ENCODE assay signal across 17 cellular contexts in genomic region chr15:77075528-77075927, GRCh38. TPM values are rescaled to one million over a fixed set of nuclear protein-coding genes. Genes with fewer than 3 reads are reported as not detected.
DNase-seq lines count a peak whose midpoint lies in the region; ATAC-seq, FAIRE-seq and TF ChIP-seq lines count a peak whose summit lies in the region.
"Had no signal": no experiment of that assay in that cellular context is flagged by ENCODE, and none has a peak within 500 bp of the region (broad histone marks: within the 10 kb centered on the region; RNA-seq: fewer than 3 reads in every experiment).

No MANE protein-coding gene starts in this region.

- H3K4me3 ChIP-seq in SK-N-SH (ENCODE audit: low read depth in 2 of 2, low read length in 1 of 2), result no peak overlapping the region
- H3K4me3 ChIP-seq: breast epithelium, gastroesophageal sphincter, suprapubic skin had no signal

- H3K79me2 ChIP-seq in SK-N-SH (ENCODE audit: insufficient read depth), result no peaks in the 10 kb centered on the region

- POLR2A ChIA-PET in SK-N-SH (lab: Yijun Ruan, JAX), result no interaction called here

- no peak for ATAC-seq in HG02759 (IDR thresholded peaks at IDR 0.05; ENCODE audit: unreplicated experiment)
- ATAC-seq: gastroesophageal sphincter had no signal

- no peaks in the 10 kb centered on the region for H3K27me3 ChIP-seq in SK-N-SH (ENCODE audit: insufficient read depth)
- H3K27me3 ChIP-seq: breast epithelium, gastroesophageal sphincter, suprapubic skin had no signal

- WGBS in SK-N-SH (ENCODE audit: low lambda C conversion rate), result 64% methylated on average over 9 of the region's 9 CpGs

- CTCF ChIA-PET in SK-N-SH (lab: Yijun Ruan, JAX), result no interaction called here

- DNase-seq in EH (ENCODE audit: low read depth), result peak; percentile 60
- peak; percentile 47 for DNase-seq in RCC 7860 (ENCODE audit: low spot score)
- DNase-seq in cerebellar cortex (ENCODE audit: low spot score), result peak; percentile 27
- peak; percentile 79 for DNase-seq in pons (ENCODE audit: low spot score)
- DNase-seq in SK-N-DZ (ENCODE audit: low spot score), result no peak
- DNase-seq in DMS114 treated with DMSO at 0.1 percent for 48 hours (lab: John Stamatoyannopoulos, UW; ENCODE audit: unreplicated experiment), result no peak
- no peak for DNase-seq in SK-N-SH
- DNase-seq: activated CD4-positive, CD25-positive, alpha-beta regulatory T cell; activated gamma-delta T cell; effector memory CD4-positive, alpha-beta T cell; immature natural killer cell; MV-4-11 had no signal

- H3K4me1 ChIP-seq in SK-N-SH (ENCODE audit: control insufficient read depth in 1 of 2, insufficient read depth in 2 of 2, low read depth in 1 of 2, low read length in 1 of 2), result peaks cover 0 to 5% of the 10 kb centered on the region in 2 experiments; a peak in 1 of 4 replicates
- H3K4me1 ChIP-seq: breast epithelium had no signal

- FAIRE-seq in RCC 7860 (lab: Jason Lieb, UNC), result peak; percentile 63
- FAIRE-seq: GM12891 had no signal

- H3K9me2 ChIP-seq in SK-N-SH, result no peaks in the 10 kb centered on the region

- H2AFZ ChIP-seq in SK-N-SH (ENCODE audit: low read depth), result no peak overlapping the region

- no peak for TF ChIP-seq RAD21 in SK-N-SH (IDR thresholded peaks at IDR 0.05; ENCODE audit: low read length)

- no peaks in the 10 kb centered on the region for H3K9me3 ChIP-seq in SK-N-SH
- H3K9me3 ChIP-seq: breast epithelium, gastroesophageal sphincter, suprapubic skin had no signal

- H3F3A ChIP-seq in SK-N-SH (replicated peaks; ENCODE audit: insufficient read depth), result no peaks in the 10 kb centered on the region

- no peaks in the 10 kb centered on the region for H3K36me3 ChIP-seq in SK-N-SH (replicated peaks in 1 of 2; ENCODE audit: control insufficient read depth in 1 of 2, insufficient read depth in 2 of 2, low read length in 1 of 2)
- H3K36me3 ChIP-seq: breast epithelium, gastroesophageal sphincter, suprapubic skin had no signal

- no peak overlapping the region for H3K27ac ChIP-seq in SK-N-SH (ENCODE audit: low read depth in 2 of 2, low read length in 1 of 2)
- H3K27ac ChIP-seq: breast epithelium, gastroesophageal sphincter, suprapubic skin had no signal

- H3K9ac ChIP-seq in SK-N-SH, result no peak overlapping the region

- H4K20me1 ChIP-seq in SK-N-SH (ENCODE audit: insufficient read depth), result no peaks in the 10 kb centered on the region

- TF ChIP-seq CTCF in SK-N-SH (IDR thresholded peaks at IDR 0.05), result no peak

- no peak for TF ChIP-seq EP300 in SK-N-SH (IDR thresholded peaks at IDR 0.05; ENCODE audit: borderline replicate concordance in 1 of 2, low read depth in 1 of 2, low read length in 1 of 2)

- H3K4me2 ChIP-seq in SK-N-SH, result no peak overlapping the region

TF ChIP-seq in SK-N-SH, 30 proteins besides CTCF, POLR2A, EP300 and RAD21 (continues in another document):
- TF ChIP-seq MEF2A (IDR thresholded peaks at IDR 0.05; ENCODE audit: borderline replicate concordance, low read depth) (no peak), JUND (IDR thresholded peaks at IDR 0.05) (no peak), GATA2 (CRISPR knock-in tag; IDR thresholded peaks at IDR 0.05) (no peak), TEAD4 (IDR thresholded peaks at IDR 0.05; ENCODE audit: borderline replicate concordance, insufficient read depth) (no peak), SMC3 (IDR thresholded peaks at IDR 0.05; ENCODE audit: low read depth, low read length) (no peak), RXRA (IDR thresholded peaks at IDR 0.05; ENCODE audit: borderline replicate concordance, low read depth) (no peak), MXI1 (IDR thresholded peaks at IDR 0.05; ENCODE audit: low read depth, low read length) (no peak), FOXJ3 (CRISPR knock-in tag; IDR thresholded peaks at IDR 0.05) (no peak), TAF1 (IDR thresholded peaks at IDR 0.05; ENCODE audit: borderline replicate concordance, low read depth, low read length) (no peak), RFX5 (IDR thresholded peaks at IDR 0.05; ENCODE audit: low read length) (no peak), USF1 (IDR thresholded peaks at IDR 0.05; ENCODE audit: borderline replicate concordance, low read depth) (no peak), SIN3A (IDR thresholded peaks at IDR 0.05; ENCODE audit: borderline replicate concordance, low read depth, low read length) (no peak), FOXM1 (IDR thresholded peaks at IDR 0.05; ENCODE audit: low read depth) (no peak), REST (IDR thresholded peaks at IDR 0.05; ENCODE audit: low read depth, low read length) (no peak)
- TF ChIP-seq, protein P1, sequence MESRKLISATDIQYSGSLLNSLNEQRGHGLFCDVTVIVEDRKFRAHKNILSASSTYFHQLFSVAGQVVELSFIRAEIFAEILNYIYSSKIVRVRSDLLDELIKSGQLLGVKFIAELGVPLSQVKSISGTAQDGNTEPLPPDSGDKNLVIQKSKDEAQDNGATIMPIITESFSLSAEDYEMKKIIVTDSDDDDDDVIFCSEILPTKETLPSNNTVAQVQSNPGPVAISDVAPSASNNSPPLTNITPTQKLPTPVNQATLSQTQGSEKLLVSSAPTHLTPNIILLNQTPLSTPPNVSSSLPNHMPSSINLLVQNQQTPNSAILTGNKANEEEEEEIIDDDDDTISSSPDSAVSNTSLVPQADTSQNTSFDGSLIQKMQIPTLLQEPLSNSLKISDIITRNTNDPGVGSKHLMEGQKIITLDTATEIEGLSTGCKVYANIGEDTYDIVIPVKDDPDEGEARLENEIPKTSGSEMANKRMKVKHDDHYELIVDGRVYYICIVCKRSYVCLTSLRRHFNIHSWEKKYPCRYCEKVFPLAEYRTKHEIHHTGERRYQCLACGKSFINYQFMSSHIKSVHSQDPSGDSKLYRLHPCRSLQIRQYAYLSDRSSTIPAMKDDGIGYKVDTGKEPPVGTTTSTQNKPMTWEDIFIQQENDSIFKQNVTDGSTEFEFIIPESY (IDR thresholded peaks at IDR 0.05; ENCODE audit: borderline replicate concordance, low read depth), result no peak
- TF ChIP-seq, protein P2, sequence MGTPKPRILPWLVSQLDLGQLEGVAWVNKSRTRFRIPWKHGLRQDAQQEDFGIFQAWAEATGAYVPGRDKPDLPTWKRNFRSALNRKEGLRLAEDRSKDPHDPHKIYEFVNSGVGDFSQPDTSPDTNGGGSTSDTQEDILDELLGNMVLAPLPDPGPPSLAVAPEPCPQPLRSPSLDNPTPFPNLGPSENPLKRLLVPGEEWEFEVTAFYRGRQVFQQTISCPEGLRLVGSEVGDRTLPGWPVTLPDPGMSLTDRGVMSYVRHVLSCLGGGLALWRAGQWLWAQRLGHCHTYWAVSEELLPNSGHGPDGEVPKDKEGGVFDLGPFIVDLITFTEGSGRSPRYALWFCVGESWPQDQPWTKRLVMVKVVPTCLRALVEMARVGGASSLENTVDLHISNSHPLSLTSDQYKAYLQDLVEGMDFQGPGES (IDR thresholded peaks at IDR 0.05; ENCODE audit: low read depth, low read length), result no peak
- TF ChIP-seq, protein P3, sequence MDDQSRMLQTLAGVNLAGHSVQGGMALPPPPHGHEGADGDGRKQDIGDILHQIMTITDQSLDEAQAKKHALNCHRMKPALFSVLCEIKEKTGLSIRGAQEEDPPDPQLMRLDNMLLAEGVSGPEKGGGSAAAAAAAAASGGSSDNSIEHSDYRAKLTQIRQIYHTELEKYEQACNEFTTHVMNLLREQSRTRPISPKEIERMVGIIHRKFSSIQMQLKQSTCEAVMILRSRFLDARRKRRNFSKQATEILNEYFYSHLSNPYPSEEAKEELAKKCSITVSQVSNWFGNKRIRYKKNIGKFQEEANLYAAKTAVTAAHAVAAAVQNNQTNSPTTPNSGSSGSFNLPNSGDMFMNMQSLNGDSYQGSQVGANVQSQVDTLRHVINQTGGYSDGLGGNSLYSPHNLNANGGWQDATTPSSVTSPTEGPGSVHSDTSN (IDR thresholded peaks at IDR 0.05), result no peak

RNA-seq across cellular contexts. Expression of gene TSPAN3, which starts 4.6 kb away (rescaled TPM):
- 484 and 540 TPM in 2 replicates for polyA plus RNA-seq in SK-N-DZ (2014; cell fraction: cytosol; rRNA removed)
- polyA plus RNA-seq in SK-N-DZ (2014; cell fraction: nucleus; rRNA removed), result 162 and 186 TPM in 2 replicates
- polyA plus RNA-seq in SK-N-SH (2012; rRNA removed), result 409 and 600 TPM in 2 replicates
- 514 and 573 TPM in 2 replicates for polyA plus RNA-seq in SK-N-SH (2012; cell fraction: cytosol; rRNA removed)
- polyA plus RNA-seq in SK-N-SH (2012; cell fraction: nucleus; rRNA removed), result 155 and 239 TPM in 2 replicates

Comparison
In these comparisons a context has a peak if more than half of its experiments do, and no peak if none do; other contexts are left out.
1. DNase-seq: peak in EH (single experiment), RCC 7860 (single experiment), cerebellar cortex (single experiment) and pons (single experiment); none in SK-N-DZ (single experiment), DMS114 treated with DMSO at 0.1 percent for 48 hours (single experiment) and SK-N-SH (single experiment).